ENCODE assay signal across 11 cellular contexts in the genomic region with DNA sequence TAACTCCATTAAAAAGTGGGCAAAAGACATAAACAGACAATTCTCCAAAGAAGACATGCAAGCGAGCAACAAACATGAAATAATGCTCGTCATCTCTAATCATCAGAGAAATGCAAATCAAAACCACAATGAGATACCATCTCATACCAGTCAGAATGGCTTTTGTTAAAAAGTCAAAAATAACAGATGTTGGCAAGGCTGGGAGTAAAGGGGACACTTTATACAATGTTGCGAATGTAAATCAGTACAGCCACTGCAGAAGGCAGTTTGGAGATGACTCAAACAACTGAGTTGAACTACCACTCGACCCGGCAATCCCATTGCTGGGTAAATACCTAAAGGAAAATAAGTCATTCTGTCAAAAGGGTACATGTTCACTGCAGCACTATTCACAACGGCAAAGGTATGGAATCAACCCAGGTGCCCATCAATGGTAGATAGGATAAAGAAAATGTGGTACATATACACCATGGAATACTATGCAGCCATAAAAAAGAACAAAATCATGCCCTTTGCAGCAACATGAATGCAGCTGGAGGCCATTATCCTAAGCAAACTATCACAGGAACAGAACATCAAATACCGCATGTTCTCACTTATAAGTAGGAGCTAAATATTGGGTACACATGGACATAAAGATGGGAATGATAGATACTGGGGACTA. TPM values are rescaled to one million over a fixed set of nuclear protein-coding genes. Genes with fewer than 3 reads are reported as not detected.
DNase-seq lines count a peak whose midpoint lies in the region; TF ChIP-seq lines count a peak whose summit lies in the region.
"Had no signal": no experiment of that assay in that cellular context is flagged by ENCODE, and none has a peak within 500 bp of the region (broad histone marks: within the 10 kb centered on the region; RNA-seq: fewer than 3 reads in every experiment).

No MANE protein-coding gene starts in this region.

- H3K4me2 ChIP-seq in osteoblast (ENCODE audit: insufficient read depth, low read length), result no peak overlapping the region
- H3K4me2 ChIP-seq: A549 had no signal

- no peak overlapping the region for H2AFZ ChIP-seq in osteoblast (ENCODE audit: low read length)

- peak; percentile 32 for DNase-seq in activated CD4-positive, alpha-beta T cell treated with anti-CD3 and anti-CD28 coated beads for 48 hours
- no peak for DNase-seq in activated CD4-positive, alpha-beta T cell treated with anti-CD3 and anti-CD28 coated beads for 1 hour
- DNase-seq in NCI-H526 treated with DMSO at 0.1 percent for 48 hours (lab: John Stamatoyannopoulos, UW) (peak; percentile 86), ascending aorta (ENCODE audit: low spot score in 2 of 2) (no peak), osteoblast (ENCODE audit: insufficient read length, low spot score, missing footprints) (no peak), brain microvascular endothelial cell (no peak)
- peak in 2 of 3 experiments; percentile 11 to 14 for DNase-seq in stimulated activated CD4-positive, alpha-beta T cell treated with anti-CD3 and anti-CD28 coated beads, TNF-alpha, amount 100 ng/mL, for 24 hours (ENCODE audit: low read depth in 3 of 3)
- DNase-seq in NK-92 treated with Interleukin-12 subunit alpha and Interleukin-12 subunit beta, amount 100 ng/mL, for 24 hours (lab: John Stamatoyannopoulos, UW), result no peak
- DNase-seq: NCI-H146 had no signal

- H3K36me3 ChIP-seq in ascending aorta, result peaks cover 2 to 7% of the 10 kb centered on the region in 2 donors
- H3K36me3 ChIP-seq in osteoblast (ENCODE audit: insufficient read depth, low read length), result no peaks in the 10 kb centered on the region
- H3K36me3 ChIP-seq in brain microvascular endothelial cell (replicated peaks), result no peaks in the 10 kb centered on the region

- in situ Hi-C loops in brain microvascular endothelial cell (cut with HindIII; ENCODE audit: low pct_ligation_motif_present, low sequenced_read_pairs), result no loop called here

- H3K4me1 ChIP-seq in ascending aorta, result peaks cover 22 to 36% of the 10 kb centered on the region in 2 donors
- H3K4me1 ChIP-seq in osteoblast (ENCODE audit: insufficient read depth, low read length), result peaks cover 24% of the 10 kb centered on the region
- H3K4me1 ChIP-seq: A549 had no signal

- H3K4me3 ChIP-seq in ascending aorta (no peak overlapping the region), osteoblast (ENCODE audit: insufficient read depth, low read length) (no peak overlapping the region), brain microvascular endothelial cell (ENCODE audit: low read depth, low read length) (no peak overlapping the region)
- H3K4me3 ChIP-seq: A549 had no signal

- H3K27me3 ChIP-seq in ascending aorta, result no peaks in the 10 kb centered on the region
- H3K27me3 ChIP-seq in osteoblast (ENCODE audit: insufficient read depth, low read length), result no peaks in the 10 kb centered on the region
- H3K27me3 ChIP-seq in brain microvascular endothelial cell (replicated peaks), result no peaks in the 10 kb centered on the region

- H3K27ac ChIP-seq in ascending aorta (peak overlapping the region; percentile 86 to 87), osteoblast (ENCODE audit: low read depth, low read length) (no peak overlapping the region), brain microvascular endothelial cell (no peak overlapping the region)
- H3K27ac ChIP-seq: A549 had no signal

- H3K9me3 ChIP-seq in ascending aorta (no peaks in the 10 kb centered on the region), osteoblast (ENCODE audit: low read depth, low read length) (no peaks in the 10 kb centered on the region)
- H3K9me3 ChIP-seq: A549 had no signal

- no peaks in the 10 kb centered on the region for H3K79me2 ChIP-seq in osteoblast (ENCODE audit: insufficient read depth, low read length)

- TF ChIP-seq CTCF in ascending aorta (IDR thresholded peaks at IDR 0.05) (no peak), osteoblast (IDR thresholded peaks at IDR 0.05; ENCODE audit: extremely low read depth, low read depth, low read length) (no peak), brain microvascular endothelial cell (IDR thresholded peaks at IDR 0.05; ENCODE audit: low read depth, low read length, missing control alignments) (no peak)

- intact Hi-C loops in ascending aorta (cut with DNase I), result loop anchor here (5.0 to 10.0 kb wide), 2 partner anchors 34 to 121 kb away; no protein-coding TSS in a partner anchor

- no peaks in the 10 kb centered on the region for H4K20me1 ChIP-seq in osteoblast (ENCODE audit: insufficient read depth, low read length)

RNA-seq across cellular contexts. Expression of a gene that starts 25.9 kb away (rescaled TPM):
- total RNA-seq in ascending aorta, result 10.9 TPM
- 1.4 and 2.1 TPM in 2 replicates for total RNA-seq in osteoblast

RNA-seq across cellular contexts. Expression of a gene that starts 33.7 kb away (rescaled TPM):
- not detected for total RNA-seq in ascending aorta
- total RNA-seq in osteoblast, result not detected in 2 replicates
- total RNA-seq: dermis microvascular lymphatic vessel endothelial cell had no signal

Comparison
In these comparisons a context has a peak if more than half of its experiments do, and no peak if none do; other contexts are left out.
1. DNase-seq: peak in activated CD4-positive, alpha-beta T cell treated with anti-CD3 and anti-CD28 coated beads for 48 hours (single experiment), NCI-H526 treated with DMSO at 0.1 percent for 48 hours (single experiment) and stimulated activated CD4-positive, alpha-beta T cell treated with anti-CD3 and anti-CD28 coated beads, TNF-alpha, amount 100 ng/mL, for 24 hours (2 of 3); none in activated CD4-positive, alpha-beta T cell treated with anti-CD3 and anti-CD28 coated beads for 1 hour (single experiment), ascending aorta (0 of 2), osteoblast (single experiment), brain microvascular endothelial cell (single experiment) and NK-92 treated with Interleukin-12 subunit alpha and Interleukin-12 subunit beta, amount 100 ng/mL, for 24 hours (single experiment).
2. H3K27ac ChIP-seq: peak in ascending aorta (2 of 2); none in osteoblast (single experiment) and brain microvascular endothelial cell (single experiment).